Comparison of ENCODE assay signal across 8 cellular contexts in the genomic region with DNA sequence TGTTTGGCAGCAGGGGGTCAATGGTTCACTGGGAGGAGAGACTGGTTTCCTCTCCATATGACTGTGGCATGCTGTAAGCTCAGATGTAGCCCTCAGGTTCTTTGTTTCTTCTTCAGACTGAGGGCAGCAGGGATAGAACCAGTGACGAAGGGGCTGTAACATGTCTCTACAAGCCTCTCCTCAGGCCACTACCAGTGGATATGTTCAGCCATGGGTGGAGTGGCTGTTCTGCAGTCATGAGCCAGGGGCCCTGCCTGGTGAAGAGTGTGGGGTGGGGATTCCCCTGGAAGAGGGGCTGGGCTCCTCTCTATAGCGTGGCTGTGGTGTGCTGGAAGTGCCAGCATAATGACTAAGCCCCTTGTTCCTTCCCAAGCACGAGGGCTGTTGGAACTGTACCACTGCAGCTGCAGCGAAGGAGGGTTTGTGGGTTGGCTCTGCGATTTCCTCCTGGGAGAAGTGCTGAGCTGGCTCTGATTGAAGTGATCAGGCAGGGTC. TPM values are rescaled to one million over a fixed set of nuclear protein-coding genes. Genes with fewer than 3 reads are reported as not detected.
DNase-seq lines count a peak whose midpoint lies in the region; ATAC-seq and TF ChIP-seq lines count a peak whose summit lies in the region.

No MANE protein-coding gene starts in this region.

- POLR2A ChIA-PET in RWPE1 (lab: Yijun Ruan, JAX; ENCODE audit: low non-redundant PET) = interaction anchor here (0.6 kb wide), 1 partner anchor 33 kb away, joined by 3 read pairs; no protein-coding TSS in a partner anchor

- no peak for TF ChIP-seq CTCF in RWPE1 (conservative IDR thresholded peaks at IDR 0.05; ENCODE audit: low read depth)

- CTCF ChIA-PET in RWPE1 (lab: Yijun Ruan, JAX) = interaction anchor here (0.5 to 2.6 kb wide), 5 partner anchors 21 to 569 kb away, joined by 3 to 14 read pairs (median 4); no protein-coding TSS in a partner anchor

- intact Hi-C loops in left ventricle myocardium superior (cut with micrococcal nuclease) = loop anchor here (5.0 kb wide), 1 partner anchor 236 kb away; no protein-coding TSS in a partner anchor

- peak overlapping the region; percentile 74 for H3K27ac ChIP-seq in RWPE1
- H3K27ac ChIP-seq in substantia nigra (ENCODE audit: low read depth, low read length, poor library complexity, severe bottlenecking) = no peak overlapping the region

- peak; percentile 21 for ATAC-seq in GM21576 (IDR thresholded peaks at IDR 0.05; ENCODE audit: unreplicated experiment)
- peak; percentile 87 for ATAC-seq in left ventricle myocardium superior

- DNase-seq in CD1c-positive myeloid dendritic cell (ENCODE audit: extremely low spot score) (peak; percentile 38), RWPE1 (ENCODE audit: low spot score) (peak; percentile 64), left ventricle myocardium superior (peak; percentile 49), substantia nigra (lab: John Stamatoyannopoulos, UW) (peak in 37 of 49 donors; percentile 9 to 68 (median 35)), NCI-H2196 (lab: John Stamatoyannopoulos, UW; ENCODE audit: unreplicated experiment) (no peak), DMS 273 (lab: John Stamatoyannopoulos, UW; ENCODE audit: unreplicated experiment) (no peak)
- DNase-seq in central memory CD4-positive, alpha-beta T cell = no peak

RNA-seq across cellular contexts. Expression of a gene that starts 55.8 kb away (rescaled TPM):
- total RNA-seq in left ventricle myocardium superior = 36.7 TPM

Comparison
In these comparisons a context has a peak if more than half of its experiments do, and no peak if none do; other contexts are left out.
1. DNase-seq: peak in CD1c-positive myeloid dendritic cell (single experiment), RWPE1 (single experiment), left ventricle myocardium superior (single experiment) and substantia nigra (37 of 49); none in central memory CD4-positive, alpha-beta T cell (single experiment), NCI-H2196 (single experiment) and DMS 273 (single experiment).